ENCODE assay signal across 20 cellular contexts in the genomic region with DNA sequence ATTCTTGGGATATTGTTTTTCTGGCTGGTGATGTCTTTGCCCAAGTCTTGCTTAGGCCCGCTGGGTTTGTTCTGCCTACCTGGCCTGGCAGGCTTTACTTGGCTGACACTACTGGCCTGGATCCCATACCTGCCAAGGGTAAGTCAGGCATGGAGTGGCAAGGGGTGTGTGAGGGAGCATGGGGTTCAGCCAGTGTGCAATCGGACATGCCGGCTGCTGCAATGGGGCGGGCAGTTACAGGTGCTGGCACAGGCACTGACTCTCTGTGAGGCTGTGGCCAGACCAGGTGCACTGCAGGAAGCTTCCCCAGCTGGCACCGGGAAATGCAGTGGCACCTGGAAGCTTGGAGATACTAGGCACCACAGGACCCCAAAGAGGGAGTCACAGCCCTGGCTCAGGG.
DNase-seq lines count a peak whose midpoint lies in the region; ATAC-seq and TF ChIP-seq lines count a peak whose summit lies in the region.
"Had no signal": no experiment of that assay in that cellular context is flagged by ENCODE, and none has a peak within 500 bp of the region (broad histone marks: within the 10 kb centered on the region; RNA-seq: fewer than 3 reads in every experiment).

No MANE protein-coding gene starts in this region.

- no peak for TF ChIP-seq CTCF in lower lobe of right lung (IDR thresholded peaks at IDR 0.05)
- TF ChIP-seq CTCF in stomach (IDR thresholded peaks at IDR 0.05) = no peak

- peak; percentile 75 for DNase-seq in G401 (ENCODE audit: low spot score)
- DNase-seq in cerebellar cortex (ENCODE audit: low spot score) = peak; percentile 65
- peak; percentile 29 for DNase-seq in lower lobe of right lung
- DNase-seq in stomach = peak; percentile 64
- no peak for DNase-seq in DMS114 treated with DMSO at 0.1 percent for 48 hours (lab: John Stamatoyannopoulos, UW; ENCODE audit: unreplicated experiment)
- DNase-seq in amniotic stem cell (lab: John Stamatoyannopoulos, UW) = no peak
- DNase-seq: Calu3, GOT3, HCEC 1CT, KBM-7, MG63, NCI-H1105 treated with DMSO at 0.1 percent for 48 hours, NCI-H146, NCI-H2029, NCI-H446, NCI-H524 treated with DMSO at 0.1 percent for 48 hours, NCI-H774 had no signal

- intact Hi-C loops in lower lobe of right lung (cut with DNase I) = no loop called here
- intact Hi-C loops in stomach (cut with DNase I; ENCODE audit: low total_unique reads) = no loop called here

- H3K9me3 ChIP-seq in lower lobe of right lung (no peaks in the 10 kb centered on the region), stomach (no peaks in the 10 kb centered on the region)
- H3K9me3 ChIP-seq: MG63, SJSA1 had no signal

- H3K4me1 ChIP-seq in lower lobe of right lung (no peaks in the 10 kb centered on the region), stomach (no peaks in the 10 kb centered on the region)
- H3K4me1 ChIP-seq: SJSA1 had no signal

- no peak for TF ChIP-seq EP300 in stomach (IDR thresholded peaks at IDR 0.05)

- no peaks in the 10 kb centered on the region for H3K36me3 ChIP-seq in lower lobe of right lung
- H3K36me3 ChIP-seq in stomach = no peaks in the 10 kb centered on the region
- H3K36me3 ChIP-seq: MG63, SJSA1 had no signal

- no peaks in the 10 kb centered on the region for H3K27me3 ChIP-seq in lower lobe of right lung (ENCODE audit: low read depth)
- no peaks in the 10 kb centered on the region for H3K27me3 ChIP-seq in stomach
- H3K27me3 ChIP-seq: MG63, SJSA1 had no signal

- in situ Hi-C loops in G401 (cut with HindIII; ENCODE audit: low sequenced_read_pairs) = no loop called here

- no peak for TF ChIP-seq POLR2A in stomach (IDR thresholded peaks at IDR 0.05)

- H3K27ac ChIP-seq in lower lobe of right lung (no peak overlapping the region), stomach (no peak overlapping the region)
- H3K27ac ChIP-seq: SJSA1 had no signal

- ATAC-seq in lower lobe of right lung = peak in 1 of 2 donors; percentile 29
- no peak for ATAC-seq in GM21723 (IDR thresholded peaks at IDR 0.05; ENCODE audit: unreplicated experiment)
- ATAC-seq: GM12878 had no signal

- WGBS in stomach, 5 donors = 46 to 78% (median 54%) methylated on average over 5 of the region's 5 CpGs

- no peak overlapping the region for H3K4me3 ChIP-seq in lower lobe of right lung
- H3K4me3 ChIP-seq in stomach = no peak overlapping the region
- H3K4me3 ChIP-seq: GM12878, MG63, SJSA1 had no signal

Comparison
In these comparisons a context has a peak if more than half of its experiments do, and no peak if none do; other contexts are left out.
1. DNase-seq: peak in G401 (single experiment), cerebellar cortex (single experiment), lower lobe of right lung (single experiment) and stomach (single experiment); none in DMS114 treated with DMSO at 0.1 percent for 48 hours (single experiment) and amniotic stem cell (single experiment).